In genomic region chr1:28758420-28758819, GRCh38 we compare ENCODE assay signal across 24 cellular contexts. TPM values are rescaled to one million over a fixed set of nuclear protein-coding genes. Genes with fewer than 3 reads are reported as not detected.
"Had no signal": no experiment of that assay in that cellular context is flagged by ENCODE, and none has a peak within 500 bp of the region (broad histone marks: within the 10 kb centered on the region; RNA-seq: fewer than 3 reads in every experiment).

No MANE protein-coding gene starts in this region.

- H3K36me3 ChIP-seq: transverse colon had no signal

- H3K27ac Mint-ChIP-seq: activated CD4-positive, alpha-beta T cell treated with anti-CD3 and anti-CD28 coated beads, Interleukin-2, amount 10 ng/mL, durations not matched to agents 7 days and 5 days; memory B cell; stimulated activated naive B cell treated with anti-CD40 and anti-IgM and Interleukin-4, amounts not matched to agents 10 μg/mL and 1 μg/mL and 100 μg/mL, for 72 hours; T-helper 2 cell treated with Interferon-gamma antibody and Interleukin-4, amounts not matched to agents 5 μg/mL and 100 μg/mL, for 36 hours had no signal

- DNase-seq: activated CD4-positive, alpha-beta T cell treated with anti-CD3 and anti-CD28 coated beads, Interleukin-2, amount 10 ng/mL, durations not matched to agents 7 days and 5 days; activated CD4-positive, CD25-positive, alpha-beta regulatory T cell treated with anti-CD3 and anti-CD28 coated beads, Interleukin-2, amount 50 U/mL, for 72 hours; activated gamma-delta T cell; esophagus squamous epithelium; gastrocnemius medialis; hippocampal formation; sigmoid colon; stimulated activated CD4-positive, alpha-beta T cell treated with anti-CD3 and anti-CD28 coated beads, Interleukin-2, amount 100 ng/mL, for 48 hours; stimulated activated CD8-positive, alpha-beta memory T cell treated with anti-CD3 and anti-CD28 coated beads, Interleukin-4, amount 100 ng/mL, for 48 hours; stimulated activated naive B cell treated with anti-CD40 and anti-IgM and Interleukin-4, amounts not matched to agents 10 μg/mL and 1 μg/mL and 100 μg/mL, for 72 hours; T-cell; transverse colon had no signal

- H3K27me3 Mint-ChIP-seq: activated CD4-positive, alpha-beta T cell treated with anti-CD3 and anti-CD28 coated beads, Interleukin-2, amount 10 ng/mL, durations not matched to agents 7 days and 5 days; memory B cell; stimulated activated naive B cell treated with anti-CD40 and anti-IgM and Interleukin-4, amounts not matched to agents 10 μg/mL and 1 μg/mL and 100 μg/mL, for 72 hours; T-cell had no signal

- H3K4me3 Mint-ChIP-seq: activated CD4-positive, alpha-beta T cell treated with anti-CD3 and anti-CD28 coated beads, Interleukin-2, amount 10 ng/mL, durations not matched to agents 7 days and 5 days; memory B cell; stimulated activated naive B cell treated with anti-CD40 and anti-IgM and Interleukin-4, amounts not matched to agents 10 μg/mL and 1 μg/mL and 100 μg/mL, for 72 hours; T-cell; T-helper 2 cell treated with Interferon-gamma antibody and Interleukin-4, amounts not matched to agents 5 μg/mL and 100 μg/mL, for 36 hours had no signal

- H3K9me3 Mint-ChIP-seq: activated CD4-positive, alpha-beta T cell treated with anti-CD3 and anti-CD28 coated beads, Interleukin-2, amount 10 ng/mL, durations not matched to agents 7 days and 5 days; memory B cell; stimulated activated naive B cell treated with anti-CD40 and anti-IgM and Interleukin-4, amounts not matched to agents 10 μg/mL and 1 μg/mL and 100 μg/mL, for 72 hours; T-cell; T-helper 2 cell treated with Interferon-gamma antibody and Interleukin-4, amounts not matched to agents 5 μg/mL and 100 μg/mL, for 36 hours had no signal

- ATAC-seq: activated naive CD4-positive, alpha-beta T cell treated with anti-CD3 and anti-CD28 coated beads, Interleukin-2, amount 50 U/mL, for 72 hours; gastrocnemius medialis; stimulated activated naive B cell treated with anti-CD40 and anti-IgM and Interleukin-4, amounts not matched to agents 10 μg/mL and 1 μg/mL and 100 μg/mL, for 72 hours; T-cell had no signal

- H3K4me3 ChIP-seq: coronary artery, esophagus squamous epithelium, gastrocnemius medialis, sigmoid colon, smooth muscle cell, transverse colon, vagina had no signal

- H3K9me3 ChIP-seq: esophagus squamous epithelium, gastrocnemius medialis, sigmoid colon, transverse colon, vagina had no signal

- H3K27me3 ChIP-seq: esophagus squamous epithelium, gastrocnemius medialis, sigmoid colon, transverse colon, vagina had no signal

- H3K27ac ChIP-seq: coronary artery, esophagus squamous epithelium, sigmoid colon, transverse colon, vagina, VCaP had no signal

RNA-seq across cellular contexts. Expression of gene OPRD1, which starts 53.5 kb away (rescaled TPM):
- total RNA-seq: activated CD4-positive, alpha-beta T cell treated with anti-CD3 and anti-CD28 coated beads, Interleukin-2, amount 10 ng/mL, durations not matched to agents 7 days and 5 days; esophagus squamous epithelium; lower leg skin; mononuclear cell; osteoblast; posterior vena cava; renal cortical epithelial cell; T-cell had no signal
